1 cellular context compared by ENCODE assay signal in the genomic region with DNA sequence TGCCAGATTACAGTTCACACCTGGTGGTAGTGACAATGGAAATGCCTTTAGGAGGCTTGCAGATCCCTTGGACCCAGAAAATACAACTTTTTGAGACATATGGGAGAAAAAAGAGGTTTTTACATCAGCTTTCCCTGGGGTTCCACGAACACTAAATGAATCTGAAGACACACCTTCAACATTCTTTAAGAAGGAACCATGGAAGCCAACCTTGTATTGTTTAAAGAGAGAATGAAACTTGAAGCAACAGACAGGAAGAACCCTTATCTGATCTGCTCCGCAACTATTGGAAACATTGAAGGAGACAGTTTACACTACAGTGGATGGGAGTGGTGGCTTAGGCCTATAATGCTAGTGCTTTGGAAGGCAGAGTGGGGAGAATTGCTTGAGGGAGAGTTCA.
TF ChIP-seq lines count a peak whose summit lies in the region.

No MANE protein-coding gene starts in this region.

TF ChIP-seq in K562, 482 proteins besides CTCF, POLR2A, EP300 and RAD21 (continued from another document and continues in another):
- TF ChIP-seq, protein P1, sequence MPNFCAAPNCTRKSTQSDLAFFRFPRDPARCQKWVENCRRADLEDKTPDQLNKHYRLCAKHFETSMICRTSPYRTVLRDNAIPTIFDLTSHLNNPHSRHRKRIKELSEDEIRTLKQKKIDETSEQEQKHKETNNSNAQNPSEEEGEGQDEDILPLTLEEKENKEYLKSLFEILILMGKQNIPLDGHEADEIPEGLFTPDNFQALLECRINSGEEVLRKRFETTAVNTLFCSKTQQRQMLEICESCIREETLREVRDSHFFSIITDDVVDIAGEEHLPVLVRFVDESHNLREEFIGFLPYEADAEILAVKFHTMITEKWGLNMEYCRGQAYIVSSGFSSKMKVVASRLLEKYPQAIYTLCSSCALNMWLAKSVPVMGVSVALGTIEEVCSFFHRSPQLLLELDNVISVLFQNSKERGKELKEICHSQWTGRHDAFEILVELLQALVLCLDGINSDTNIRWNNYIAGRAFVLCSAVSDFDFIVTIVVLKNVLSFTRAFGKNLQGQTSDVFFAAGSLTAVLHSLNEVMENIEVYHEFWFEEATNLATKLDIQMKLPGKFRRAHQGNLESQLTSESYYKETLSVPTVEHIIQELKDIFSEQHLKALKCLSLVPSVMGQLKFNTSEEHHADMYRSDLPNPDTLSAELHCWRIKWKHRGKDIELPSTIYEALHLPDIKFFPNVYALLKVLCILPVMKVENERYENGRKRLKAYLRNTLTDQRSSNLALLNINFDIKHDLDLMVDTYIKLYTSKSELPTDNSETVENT (CRISPR knock-in tag; IDR thresholded peaks at IDR 0.05): no peak
- TF ChIP-seq NUFIP1 (IDR thresholded peaks at IDR 0.05; ENCODE audit: partially characterized antibody) (no peak), ZNF41 (CRISPR knock-in tag; conservative IDR thresholded peaks at IDR 0.05) (no peak), ZNF121 (CRISPR knock-in tag; conservative IDR thresholded peaks at IDR 0.05) (no peak), ZNF696 (CRISPR knock-in tag; conservative IDR thresholded peaks at IDR 0.05) (no peak), BRD9 (IDR thresholded peaks at IDR 0.05; ENCODE audit: low read depth, partially characterized antibody) (no peak), ZBTB8A (IDR thresholded peaks at IDR 0.05; ENCODE audit: partially characterized antibody) (no peak), ZNF140 (CRISPR knock-in tag; IDR thresholded peaks at IDR 0.05) (no peak), KHSRP (IDR thresholded peaks at IDR 0.05) (no peak), FOXJ3 (CRISPR knock-in tag; IDR thresholded peaks at IDR 0.05) (no peak), ZNF76 (CRISPR knock-in tag; IDR thresholded peaks at IDR 0.05; ENCODE audit: borderline replicate concordance) (peak; percentile 38; the same call in 1 of the 2 replicates), ZNF165 (CRISPR knock-in tag; IDR thresholded peaks at IDR 0.05; ENCODE audit: borderline replicate concordance) (no peak), JUNB (CRISPR knock-in tag; conservative IDR thresholded peaks at IDR 0.05) (no peak), ZEB2 (IDR thresholded peaks at IDR 0.05) (0 out of 2 replicates have a peak, but pooled peaks have one; percentile 13), NCOR1 (IDR thresholded peaks at IDR 0.05) (no peak), ZNF785 (CRISPR knock-in tag; IDR thresholded peaks at IDR 0.05) (no peak), SAFB2 (IDR thresholded peaks at IDR 0.05; ENCODE audit: borderline replicate concordance, low read depth, low read length, severe bottlenecking) (no peak), ZFP1 (CRISPR knock-in tag; IDR thresholded peaks at IDR 0.05) (0 out of 2 replicates have a peak, but pooled peaks have one; percentile 21), TEAD1 (CRISPR knock-in tag; IDR thresholded peaks at IDR 0.05) (0 out of 4 replicates have a peak, but pooled peaks of 1 of the 2 experiments have one; percentile 24), CCAR2 (IDR thresholded peaks at IDR 0.05; ENCODE audit: low read depth, low read length) (no peak), ZNF124 (CRISPR knock-in tag; IDR thresholded peaks at IDR 0.05) (no peak), NELFE (IDR thresholded peaks at IDR 0.05; ENCODE audit: insufficient read depth, insufficient read length) (no peak), CHD4 (IDR thresholded peaks at IDR 0.05; ENCODE audit: insufficient read depth, insufficient replicate concordance, low read depth, low read length, poor library complexity, severe bottlenecking) (no peak), FOXA1 (IDR thresholded peaks at IDR 0.05; ENCODE audit: borderline replicate concordance) (no peak), CEBPG (CRISPR knock-in tag; IDR thresholded peaks at IDR 0.05) (no peak), CEBPG (tag; conservative IDR thresholded peaks at IDR 0.05 in 1 of 2, IDR thresholded peaks at IDR 0.05 in 1 of 2) (no peak), ZSCAN29 (IDR thresholded peaks at IDR 0.05) (no peak), SMARCE1 (IDR thresholded peaks at IDR 0.05) (no peak), KLF6 (CRISPR knock-in tag; IDR thresholded peaks at IDR 0.05; ENCODE audit: borderline replicate concordance) (peak; percentile 51; the same call in 1 of the 2 replicates), WHSC1 (IDR thresholded peaks at IDR 0.05; ENCODE audit: low read length) (no peak), PHF20 (IDR thresholded peaks at IDR 0.05; ENCODE audit: partially characterized antibody) (no peak), ZZZ3 (IDR thresholded peaks at IDR 0.05) (no peak), NR3C1 (CRISPR knock-in tag; IDR thresholded peaks at IDR 0.05) (no peak), MEIS2 (IDR thresholded peaks at IDR 0.05; ENCODE audit: partially characterized antibody) (no peak), RBM39 (optimal IDR thresholded peaks at IDR 0.05; ENCODE audit: low read depth, low read length) (no peak), PRPF4 (IDR thresholded peaks at IDR 0.05; ENCODE audit: insufficient read depth, low read depth, low read length, poor library complexity, severe bottlenecking) (no peak)
- TF ChIP-seq, protein P2, sequence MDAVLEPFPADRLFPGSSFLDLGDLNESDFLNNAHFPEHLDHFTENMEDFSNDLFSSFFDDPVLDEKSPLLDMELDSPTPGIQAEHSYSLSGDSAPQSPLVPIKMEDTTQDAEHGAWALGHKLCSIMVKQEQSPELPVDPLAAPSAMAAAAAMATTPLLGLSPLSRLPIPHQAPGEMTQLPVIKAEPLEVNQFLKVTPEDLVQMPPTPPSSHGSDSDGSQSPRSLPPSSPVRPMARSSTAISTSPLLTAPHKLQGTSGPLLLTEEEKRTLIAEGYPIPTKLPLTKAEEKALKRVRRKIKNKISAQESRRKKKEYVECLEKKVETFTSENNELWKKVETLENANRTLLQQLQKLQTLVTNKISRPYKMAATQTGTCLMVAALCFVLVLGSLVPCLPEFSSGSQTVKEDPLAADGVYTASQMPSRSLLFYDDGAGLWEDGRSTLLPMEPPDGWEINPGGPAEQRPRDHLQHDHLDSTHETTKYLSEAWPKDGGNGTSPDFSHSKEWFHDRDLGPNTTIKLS (IDR thresholded peaks at IDR 0.05; ENCODE audit: borderline replicate concordance, low read depth): no peak
- TF ChIP-seq, protein P3, sequence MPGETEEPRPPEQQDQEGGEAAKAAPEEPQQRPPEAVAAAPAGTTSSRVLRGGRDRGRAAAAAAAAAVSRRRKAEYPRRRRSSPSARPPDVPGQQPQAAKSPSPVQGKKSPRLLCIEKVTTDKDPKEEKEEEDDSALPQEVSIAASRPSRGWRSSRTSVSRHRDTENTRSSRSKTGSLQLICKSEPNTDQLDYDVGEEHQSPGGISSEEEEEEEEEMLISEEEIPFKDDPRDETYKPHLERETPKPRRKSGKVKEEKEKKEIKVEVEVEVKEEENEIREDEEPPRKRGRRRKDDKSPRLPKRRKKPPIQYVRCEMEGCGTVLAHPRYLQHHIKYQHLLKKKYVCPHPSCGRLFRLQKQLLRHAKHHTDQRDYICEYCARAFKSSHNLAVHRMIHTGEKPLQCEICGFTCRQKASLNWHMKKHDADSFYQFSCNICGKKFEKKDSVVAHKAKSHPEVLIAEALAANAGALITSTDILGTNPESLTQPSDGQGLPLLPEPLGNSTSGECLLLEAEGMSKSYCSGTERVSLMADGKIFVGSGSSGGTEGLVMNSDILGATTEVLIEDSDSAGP (CRISPR knock-in tag; IDR thresholded peaks at IDR 0.05): no peak
- TF ChIP-seq, protein P4, sequence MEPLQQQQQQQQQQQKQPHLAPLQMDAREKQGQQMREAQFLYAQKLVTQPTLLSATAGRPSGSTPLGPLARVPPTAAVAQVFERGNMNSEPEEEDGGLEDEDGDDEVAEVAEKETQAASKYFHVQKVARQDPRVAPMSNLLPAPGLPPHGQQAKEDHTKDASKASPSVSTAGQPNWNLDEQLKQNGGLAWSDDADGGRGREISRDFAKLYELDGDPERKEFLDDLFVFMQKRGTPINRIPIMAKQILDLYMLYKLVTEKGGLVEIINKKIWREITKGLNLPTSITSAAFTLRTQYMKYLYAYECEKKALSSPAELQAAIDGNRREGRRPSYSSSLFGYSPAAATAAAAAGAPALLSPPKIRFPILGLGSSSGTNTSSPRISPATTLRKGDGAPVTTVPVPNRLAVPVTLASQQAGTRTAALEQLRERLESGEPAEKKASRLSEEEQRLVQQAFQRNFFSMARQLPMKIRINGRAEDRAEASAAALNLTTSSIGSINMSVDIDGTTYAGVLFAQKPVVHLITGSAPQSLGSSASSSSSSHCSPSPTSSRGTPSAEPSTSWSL (CRISPR knock-in tag; IDR thresholded peaks at IDR 0.05; ENCODE audit: borderline replicate concordance): no peak
- TF ChIP-seq, protein P5, sequence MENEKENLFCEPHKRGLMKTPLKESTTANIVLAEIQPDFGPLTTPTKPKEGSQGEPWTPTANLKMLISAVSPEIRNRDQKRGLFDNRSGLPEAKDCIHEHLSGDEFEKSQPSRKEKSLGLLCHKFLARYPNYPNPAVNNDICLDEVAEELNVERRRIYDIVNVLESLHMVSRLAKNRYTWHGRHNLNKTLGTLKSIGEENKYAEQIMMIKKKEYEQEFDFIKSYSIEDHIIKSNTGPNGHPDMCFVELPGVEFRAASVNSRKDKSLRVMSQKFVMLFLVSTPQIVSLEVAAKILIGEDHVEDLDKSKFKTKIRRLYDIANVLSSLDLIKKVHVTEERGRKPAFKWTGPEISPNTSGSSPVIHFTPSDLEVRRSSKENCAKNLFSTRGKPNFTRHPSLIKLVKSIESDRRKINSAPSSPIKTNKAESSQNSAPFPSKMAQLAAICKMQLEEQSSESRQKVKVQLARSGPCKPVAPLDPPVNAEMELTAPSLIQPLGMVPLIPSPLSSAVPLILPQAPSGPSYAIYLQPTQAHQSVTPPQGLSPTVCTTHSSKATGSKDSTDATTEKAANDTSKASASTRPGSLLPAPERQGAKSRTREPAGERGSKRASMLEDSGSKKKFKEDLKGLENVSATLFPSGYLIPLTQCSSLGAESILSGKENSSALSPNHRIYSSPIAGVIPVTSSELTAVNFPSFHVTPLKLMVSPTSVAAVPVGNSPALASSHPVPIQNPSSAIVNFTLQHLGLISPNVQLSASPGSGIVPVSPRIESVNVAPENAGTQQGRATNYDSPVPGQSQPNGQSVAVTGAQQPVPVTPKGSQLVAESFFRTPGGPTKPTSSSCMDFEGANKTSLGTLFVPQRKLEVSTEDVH (IDR thresholded peaks at IDR 0.05; ENCODE audit: low read depth, partially characterized antibody): no peak
- TF ChIP-seq, protein P6, sequence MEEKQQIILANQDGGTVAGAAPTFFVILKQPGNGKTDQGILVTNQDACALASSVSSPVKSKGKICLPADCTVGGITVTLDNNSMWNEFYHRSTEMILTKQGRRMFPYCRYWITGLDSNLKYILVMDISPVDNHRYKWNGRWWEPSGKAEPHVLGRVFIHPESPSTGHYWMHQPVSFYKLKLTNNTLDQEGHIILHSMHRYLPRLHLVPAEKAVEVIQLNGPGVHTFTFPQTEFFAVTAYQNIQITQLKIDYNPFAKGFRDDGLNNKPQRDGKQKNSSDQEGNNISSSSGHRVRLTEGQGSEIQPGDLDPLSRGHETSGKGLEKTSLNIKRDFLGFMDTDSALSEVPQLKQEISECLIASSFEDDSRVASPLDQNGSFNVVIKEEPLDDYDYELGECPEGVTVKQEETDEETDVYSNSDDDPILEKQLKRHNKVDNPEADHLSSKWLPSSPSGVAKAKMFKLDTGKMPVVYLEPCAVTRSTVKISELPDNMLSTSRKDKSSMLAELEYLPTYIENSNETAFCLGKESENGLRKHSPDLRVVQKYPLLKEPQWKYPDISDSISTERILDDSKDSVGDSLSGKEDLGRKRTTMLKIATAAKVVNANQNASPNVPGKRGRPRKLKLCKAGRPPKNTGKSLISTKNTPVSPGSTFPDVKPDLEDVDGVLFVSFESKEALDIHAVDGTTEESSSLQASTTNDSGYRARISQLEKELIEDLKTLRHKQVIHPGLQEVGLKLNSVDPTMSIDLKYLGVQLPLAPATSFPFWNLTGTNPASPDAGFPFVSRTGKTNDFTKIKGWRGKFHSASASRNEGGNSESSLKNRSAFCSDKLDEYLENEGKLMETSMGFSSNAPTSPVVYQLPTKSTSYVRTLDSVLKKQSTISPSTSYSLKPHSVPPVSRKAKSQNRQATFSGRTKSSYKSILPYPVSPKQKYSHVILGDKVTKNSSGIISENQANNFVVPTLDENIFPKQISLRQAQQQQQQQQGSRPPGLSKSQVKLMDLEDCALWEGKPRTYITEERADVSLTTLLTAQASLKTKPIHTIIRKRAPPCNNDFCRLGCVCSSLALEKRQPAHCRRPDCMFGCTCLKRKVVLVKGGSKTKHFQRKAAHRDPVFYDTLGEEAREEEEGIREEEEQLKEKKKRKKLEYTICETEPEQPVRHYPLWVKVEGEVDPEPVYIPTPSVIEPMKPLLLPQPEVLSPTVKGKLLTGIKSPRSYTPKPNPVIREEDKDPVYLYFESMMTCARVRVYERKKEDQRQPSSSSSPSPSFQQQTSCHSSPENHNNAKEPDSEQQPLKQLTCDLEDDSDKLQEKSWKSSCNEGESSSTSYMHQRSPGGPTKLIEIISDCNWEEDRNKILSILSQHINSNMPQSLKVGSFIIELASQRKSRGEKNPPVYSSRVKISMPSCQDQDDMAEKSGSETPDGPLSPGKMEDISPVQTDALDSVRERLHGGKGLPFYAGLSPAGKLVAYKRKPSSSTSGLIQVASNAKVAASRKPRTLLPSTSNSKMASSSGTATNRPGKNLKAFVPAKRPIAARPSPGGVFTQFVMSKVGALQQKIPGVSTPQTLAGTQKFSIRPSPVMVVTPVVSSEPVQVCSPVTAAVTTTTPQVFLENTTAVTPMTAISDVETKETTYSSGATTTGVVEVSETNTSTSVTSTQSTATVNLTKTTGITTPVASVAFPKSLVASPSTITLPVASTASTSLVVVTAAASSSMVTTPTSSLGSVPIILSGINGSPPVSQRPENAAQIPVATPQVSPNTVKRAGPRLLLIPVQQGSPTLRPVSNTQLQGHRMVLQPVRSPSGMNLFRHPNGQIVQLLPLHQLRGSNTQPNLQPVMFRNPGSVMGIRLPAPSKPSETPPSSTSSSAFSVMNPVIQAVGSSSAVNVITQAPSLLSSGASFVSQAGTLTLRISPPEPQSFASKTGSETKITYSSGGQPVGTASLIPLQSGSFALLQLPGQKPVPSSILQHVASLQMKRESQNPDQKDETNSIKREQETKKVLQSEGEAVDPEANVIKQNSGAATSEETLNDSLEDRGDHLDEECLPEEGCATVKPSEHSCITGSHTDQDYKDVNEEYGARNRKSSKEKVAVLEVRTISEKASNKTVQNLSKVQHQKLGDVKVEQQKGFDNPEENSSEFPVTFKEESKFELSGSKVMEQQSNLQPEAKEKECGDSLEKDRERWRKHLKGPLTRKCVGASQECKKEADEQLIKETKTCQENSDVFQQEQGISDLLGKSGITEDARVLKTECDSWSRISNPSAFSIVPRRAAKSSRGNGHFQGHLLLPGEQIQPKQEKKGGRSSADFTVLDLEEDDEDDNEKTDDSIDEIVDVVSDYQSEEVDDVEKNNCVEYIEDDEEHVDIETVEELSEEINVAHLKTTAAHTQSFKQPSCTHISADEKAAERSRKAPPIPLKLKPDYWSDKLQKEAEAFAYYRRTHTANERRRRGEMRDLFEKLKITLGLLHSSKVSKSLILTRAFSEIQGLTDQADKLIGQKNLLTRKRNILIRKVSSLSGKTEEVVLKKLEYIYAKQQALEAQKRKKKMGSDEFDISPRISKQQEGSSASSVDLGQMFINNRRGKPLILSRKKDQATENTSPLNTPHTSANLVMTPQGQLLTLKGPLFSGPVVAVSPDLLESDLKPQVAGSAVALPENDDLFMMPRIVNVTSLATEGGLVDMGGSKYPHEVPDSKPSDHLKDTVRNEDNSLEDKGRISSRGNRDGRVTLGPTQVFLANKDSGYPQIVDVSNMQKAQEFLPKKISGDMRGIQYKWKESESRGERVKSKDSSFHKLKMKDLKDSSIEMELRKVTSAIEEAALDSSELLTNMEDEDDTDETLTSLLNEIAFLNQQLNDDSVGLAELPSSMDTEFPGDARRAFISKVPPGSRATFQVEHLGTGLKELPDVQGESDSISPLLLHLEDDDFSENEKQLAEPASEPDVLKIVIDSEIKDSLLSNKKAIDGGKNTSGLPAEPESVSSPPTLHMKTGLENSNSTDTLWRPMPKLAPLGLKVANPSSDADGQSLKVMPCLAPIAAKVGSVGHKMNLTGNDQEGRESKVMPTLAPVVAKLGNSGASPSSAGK (IDR thresholded peaks at IDR 0.05): no peak
